2 cellular contexts compared by ENCODE assay signal in genomic region chr1:1531947-1532346, GRCh38.
TF ChIP-seq lines count a peak whose summit lies in the region.

No MANE protein-coding gene starts in this region.

TF ChIP-seq in K562, 482 proteins besides CTCF, POLR2A, EP300 and RAD21:
- TF ChIP-seq PBX2 (CRISPR knock-in tag; IDR thresholded peaks at IDR 0.05; ENCODE audit: low read depth): no peak
- peak; percentile 43; the same call in 1 of the 2 replicates for TF ChIP-seq PBX2 (tag; conservative IDR thresholded peaks at IDR 0.05; ENCODE audit: low read depth)
- peak; percentile 80 for TF ChIP-seq ZNF445 (CRISPR knock-in tag; IDR thresholded peaks at IDR 0.05; ENCODE audit: low read depth)
- TF ChIP-seq CC2D1A (IDR thresholded peaks at IDR 0.05): no peak
- 0 out of 4 replicates have a peak, but pooled peaks of 1 of the 2 experiments have one; percentile 24 for TF ChIP-seq TRIM24 (IDR thresholded peaks at IDR 0.05)
- 0 out of 2 replicates have a peak, but pooled peaks have one; percentile 36 for TF ChIP-seq XRCC3 (IDR thresholded peaks at IDR 0.05)
- TF ChIP-seq RBFOX2 (IDR thresholded peaks at IDR 0.05; ENCODE audit: low read depth, low read length): no peak
- 0 out of 2 replicates have a peak, but pooled peaks have one; percentile 16 for TF ChIP-seq CBX5 (IDR thresholded peaks at IDR 0.05; ENCODE audit: borderline replicate concordance, low read depth)
- peak; percentile 82 for TF ChIP-seq ZNF280A (IDR thresholded peaks at IDR 0.05; ENCODE audit: low read depth, partially characterized antibody)
- peak in 1 of 2 experiments; percentile 70; a peak in 2 of 3 replicates for TF ChIP-seq CBX3 (IDR thresholded peaks at IDR 0.05; ENCODE audit: borderline replicate concordance in 1 of 2, low read length in 2 of 2)
- TF ChIP-seq ZNF436 (CRISPR knock-in tag; IDR thresholded peaks at IDR 0.05): no peak
- TF ChIP-seq TRIM28 (IDR thresholded peaks at IDR 0.05): peak; percentile 80
- TF ChIP-seq ZNF324 (CRISPR knock-in tag; IDR thresholded peaks at IDR 0.05): peak; percentile 99

TF ChIP-seq in WTC11, 78 proteins besides CTCF, POLR2A, EP300 and RAD21:
- TF ChIP-seq, protein P1, sequence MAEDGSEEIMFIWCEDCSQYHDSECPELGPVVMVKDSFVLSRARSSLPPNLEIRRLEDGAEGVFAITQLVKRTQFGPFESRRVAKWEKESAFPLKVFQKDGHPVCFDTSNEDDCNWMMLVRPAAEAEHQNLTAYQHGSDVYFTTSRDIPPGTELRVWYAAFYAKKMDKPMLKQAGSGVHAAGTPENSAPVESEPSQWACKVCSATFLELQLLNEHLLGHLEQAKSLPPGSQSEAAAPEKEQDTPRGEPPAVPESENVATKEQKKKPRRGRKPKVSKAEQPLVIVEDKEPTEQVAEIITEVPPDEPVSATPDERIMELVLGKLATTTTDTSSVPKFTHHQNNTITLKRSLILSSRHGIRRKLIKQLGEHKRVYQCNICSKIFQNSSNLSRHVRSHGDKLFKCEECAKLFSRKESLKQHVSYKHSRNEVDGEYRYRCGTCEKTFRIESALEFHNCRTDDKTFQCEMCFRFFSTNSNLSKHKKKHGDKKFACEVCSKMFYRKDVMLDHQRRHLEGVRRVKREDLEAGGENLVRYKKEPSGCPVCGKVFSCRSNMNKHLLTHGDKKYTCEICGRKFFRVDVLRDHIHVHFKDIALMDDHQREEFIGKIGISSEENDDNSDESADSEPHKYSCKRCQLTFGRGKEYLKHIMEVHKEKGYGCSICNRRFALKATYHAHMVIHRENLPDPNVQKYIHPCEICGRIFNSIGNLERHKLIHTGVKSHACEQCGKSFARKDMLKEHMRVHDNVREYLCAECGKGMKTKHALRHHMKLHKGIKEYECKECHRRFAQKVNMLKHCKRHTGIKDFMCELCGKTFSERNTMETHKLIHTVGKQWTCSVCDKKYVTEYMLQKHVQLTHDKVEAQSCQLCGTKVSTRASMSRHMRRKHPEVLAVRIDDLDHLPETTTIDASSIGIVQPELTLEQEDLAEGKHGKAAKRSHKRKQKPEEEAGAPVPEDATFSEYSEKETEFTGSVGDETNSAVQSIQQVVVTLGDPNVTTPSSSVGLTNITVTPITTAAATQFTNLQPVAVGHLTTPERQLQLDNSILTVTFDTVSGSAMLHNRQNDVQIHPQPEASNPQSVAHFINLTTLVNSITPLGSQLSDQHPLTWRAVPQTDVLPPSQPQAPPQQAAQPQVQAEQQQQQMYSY (CRISPR knock-in tag; IDR thresholded peaks at IDR 0.05): no peak
- TF ChIP-seq ZNF671 (CRISPR knock-in tag; IDR thresholded peaks at IDR 0.05) (no peak), TCF7 (CRISPR knock-in tag; IDR thresholded peaks at IDR 0.05; ENCODE audit: low read depth) (no peak), ZNF423 (CRISPR knock-in tag; IDR thresholded peaks at IDR 0.05) (no peak)
